ENCODE assay signal across 8 cellular contexts in the genomic region with DNA sequence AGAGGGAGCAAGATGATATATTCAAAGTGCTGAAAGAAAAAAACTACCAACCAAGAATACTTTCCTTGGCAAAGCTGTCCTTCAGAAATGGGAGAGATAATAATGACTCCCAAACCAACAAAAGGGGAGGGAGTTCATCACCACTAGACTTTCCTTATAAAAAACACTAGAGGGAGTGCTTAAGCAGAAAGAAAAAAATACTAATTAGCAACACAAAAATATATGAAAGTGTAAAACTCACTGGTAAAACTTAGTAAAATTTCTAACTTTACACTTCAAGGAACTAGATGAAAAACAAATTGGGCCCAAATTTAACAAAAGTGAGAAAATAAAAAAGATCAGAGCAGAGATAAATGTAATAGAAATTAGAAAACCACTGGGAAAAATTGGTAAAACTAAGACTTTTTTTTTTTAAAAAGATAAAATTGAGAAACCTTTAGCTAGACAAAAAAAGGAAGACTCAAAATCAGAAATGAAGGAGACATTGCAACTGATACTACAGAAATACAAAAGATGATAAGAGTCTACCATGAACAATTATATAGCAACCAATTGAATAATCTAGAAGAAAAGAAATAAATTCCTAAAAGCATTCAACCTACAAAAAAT.
DNase-seq lines count a peak whose midpoint lies in the region; ATAC-seq, FAIRE-seq and TF ChIP-seq lines count a peak whose summit lies in the region.

No MANE protein-coding gene starts in this region.

- no peak overlapping the region for H2AFZ ChIP-seq in endothelial cell of umbilical vein (ENCODE audit: low read depth, low read length)

- no peaks in the 10 kb centered on the region for H4K20me1 ChIP-seq in endothelial cell of umbilical vein (replicated peaks; ENCODE audit: control insufficient read depth, extremely low read depth, insufficient read depth, low read length)

- peaks cover 22% of the 10 kb centered on the region for H3K36me3 Mint-ChIP-seq in type B pancreatic cell

- no peak for FAIRE-seq in endothelial cell of umbilical vein (lab: Jason Lieb, UNC)

- H3K27ac Mint-ChIP-seq in type B pancreatic cell, result no peak overlapping the region

- H3K4me1 ChIP-seq in heart right ventricle, result no peaks in the 10 kb centered on the region
- no peaks in the 10 kb centered on the region for H3K4me1 ChIP-seq in right atrium auricular region
- H3K4me1 ChIP-seq in endothelial cell of umbilical vein (ENCODE audit: control insufficient read depth, extremely low read depth, insufficient read depth, low read length), result no peaks in the 10 kb centered on the region

- no peaks in the 10 kb centered on the region for H3K27me3 ChIP-seq in heart right ventricle
- no peaks in the 10 kb centered on the region for H3K27me3 ChIP-seq in right atrium auricular region
- H3K27me3 ChIP-seq in endothelial cell of umbilical vein (ENCODE audit: control insufficient read depth in 2 of 2, insufficient read depth in 2 of 2, low read length in 2 of 2), result peaks cover 0 to 5% of the 10 kb centered on the region in 2 experiments

- CTCF ChIA-PET in endothelial cell of umbilical vein (lab: Charles Lee), result interaction anchor here (0.7 to 4.9 kb wide), 27 partner anchors 11 to 428 kb away, joined by 3 to 52 read pairs (median 4); a partner anchor contains a TSS

- H3K36me3 ChIP-seq in heart right ventricle (no peaks in the 10 kb centered on the region), right atrium auricular region (no peaks in the 10 kb centered on the region), endothelial cell of umbilical vein (ENCODE audit: control insufficient read depth in 2 of 2, extremely low read depth in 1 of 2, insufficient read depth in 2 of 2, low read length in 2 of 2) (no peaks in the 10 kb centered on the region)

- no peak overlapping the region for H3K4me2 ChIP-seq in endothelial cell of umbilical vein (ENCODE audit: insufficient read depth, low read length)

- no TSS peak for BruUV-seq in endothelial cell of umbilical vein (replicated peaks; lab: Mats Ljungman, UMichigan)

- DNase-seq in heart right ventricle, result no peak
- no peak for DNase-seq in right atrium auricular region (ENCODE audit: low spot score)
- peak; percentile 56 for DNase-seq in NOMO-1 treated with DMSO at 0.1 percent for 48 hours (lab: John Stamatoyannopoulos, UW; ENCODE audit: unreplicated experiment)
- DNase-seq in endothelial cell of umbilical vein (ENCODE audit: low read depth, low spot score), result peak; percentile 53
- DNase-seq in type B pancreatic cell (ENCODE audit: extremely low spot score, unreplicated experiment), result no peak

- peaks cover 5% of the 10 kb centered on the region for H3K9me3 Mint-ChIP-seq in type B pancreatic cell

- dilution Hi-C loops in endothelial cell of umbilical vein (cut with MboI; ENCODE audit: extremely low pct_ligation_motif_present, low sequenced_read_pairs), result no loop called here

- H3K79me2 ChIP-seq in endothelial cell of umbilical vein (ENCODE audit: control insufficient read depth, insufficient read depth, low read length), result no peaks in the 10 kb centered on the region

- TF ChIP-seq CTCF in heart right ventricle (IDR thresholded peaks at IDR 0.05) (peak in 7 of 9 donors; percentile 19 to 52 (median 45)), right atrium auricular region (IDR thresholded peaks at IDR 0.05) (peak in 1 of 2 donors; percentile 38), endothelial cell of umbilical vein (IDR thresholded peaks at IDR 0.05; ENCODE audit: extremely low read depth in 1 of 2, insufficient read depth in 1 of 2, low read depth in 1 of 2, low read length in 2 of 2) (peak; percentile 31 to 33), type B pancreatic cell (conservative IDR thresholded peaks at IDR 0.05) (peak; percentile 63)

- no peaks in the 10 kb centered on the region for H3K9me1 ChIP-seq in endothelial cell of umbilical vein (replicated peaks; ENCODE audit: control insufficient read depth, extremely low read depth, insufficient read depth, low read length)

- H3K4me3 ChIP-seq in heart right ventricle, result no peak overlapping the region
- no peak overlapping the region for H3K4me3 ChIP-seq in right atrium auricular region
- no peak overlapping the region for H3K4me3 ChIP-seq in endothelial cell of umbilical vein (replicated peaks in 1 of 3; ENCODE audit: insufficient read depth in 1 of 3, low read depth in 1 of 3, low read length in 3 of 3)

- H3K27ac ChIP-seq in heart right ventricle (no peak overlapping the region), right atrium auricular region (no peak overlapping the region), endothelial cell of umbilical vein (ENCODE audit: insufficient read depth, low read depth, low read length) (no peak overlapping the region)

- ATAC-seq in heart right ventricle, result no peak
- no peak for ATAC-seq in GM19455 (IDR thresholded peaks at IDR 0.05; ENCODE audit: unreplicated experiment)
- no peak for ATAC-seq in GM18873 (IDR thresholded peaks at IDR 0.05; ENCODE audit: low FRiP score, unreplicated experiment)
- no peak for ATAC-seq in HG02852 (IDR thresholded peaks at IDR 0.05; ENCODE audit: unreplicated experiment)

- peaks cover 5% of the 10 kb centered on the region for H3K27me3 Mint-ChIP-seq in type B pancreatic cell

- no peaks in the 10 kb centered on the region for H3K4me1 Mint-ChIP-seq in type B pancreatic cell (ENCODE audit: unreplicated experiment)

- no peak for TF ChIP-seq POLR2A in endothelial cell of umbilical vein (IDR thresholded peaks at IDR 0.05; ENCODE audit: low read depth, low read length)

- H3K4me3 Mint-ChIP-seq in type B pancreatic cell, result no peak overlapping the region

- H3K9ac ChIP-seq in endothelial cell of umbilical vein (replicated peaks; ENCODE audit: extremely low read depth, insufficient read depth, low read length), result no peak overlapping the region

- intact Hi-C loops in heart right ventricle (cut with DNase I) (loop anchor here in 5 of 10 donors (5.0 kb wide), 1 partner anchor 229 kb away; no protein-coding TSS in a partner anchor), endothelial cell of umbilical vein (cut with micrococcal nuclease) (loop anchor here (1.0 to 5.0 kb wide), 2 partner anchors 154 to 229 kb away; no protein-coding TSS in a partner anchor)

- H3K9me3 ChIP-seq in heart right ventricle, result peaks cover 0 to 25% (median 0%) of the 10 kb centered on the region in 11 donors
- H3K9me3 ChIP-seq in right atrium auricular region, result peaks cover 0 to 16% of the 10 kb centered on the region in 2 donors
- H3K9me3 ChIP-seq in endothelial cell of umbilical vein (replicated peaks; ENCODE audit: control insufficient read depth, insufficient read depth, low read length), result peaks cover 1% of the 10 kb centered on the region

- POLR2A ChIA-PET in endothelial cell of umbilical vein (lab: Charles Lee), result no interaction called here

TF ChIP-seq in endothelial cell of umbilical vein, 7 proteins besides CTCF, POLR2A, EP300 and RAD21:
- TF ChIP-seq POLR2AphosphoS5 (IDR thresholded peaks at IDR 0.05; ENCODE audit: insufficient read depth, low read depth, low read length), result no peak
- no peak for TF ChIP-seq JUN (IDR thresholded peaks at IDR 0.05; ENCODE audit: borderline replicate concordance, insufficient read depth, insufficient read length, low read depth)
- no peak for TF ChIP-seq FOS (IDR thresholded peaks at IDR 0.05; ENCODE audit: borderline replicate concordance, insufficient read depth, low read length)
- TF ChIP-seq EZH2 (IDR thresholded peaks at IDR 0.05; ENCODE audit: borderline replicate concordance, low read depth, low read length, severe bottlenecking), result no peak
- TF ChIP-seq MYC (IDR thresholded peaks at IDR 0.05; ENCODE audit: low read depth, low read length), result no peak
- TF ChIP-seq, protein P1, sequence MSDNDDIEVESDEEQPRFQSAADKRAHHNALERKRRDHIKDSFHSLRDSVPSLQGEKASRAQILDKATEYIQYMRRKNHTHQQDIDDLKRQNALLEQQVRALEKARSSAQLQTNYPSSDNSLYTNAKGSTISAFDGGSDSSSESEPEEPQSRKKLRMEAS (IDR thresholded peaks at IDR 0.05; ENCODE audit: insufficient read depth, insufficient read length), result no peak
- TF ChIP-seq GATA2 (IDR thresholded peaks at IDR 0.05; ENCODE audit: insufficient read depth, insufficient read length, low read depth, low read length), result no peak

Comparison
In these comparisons a context has a peak if more than half of its experiments do, and no peak if none do; other contexts are left out.
1. DNase-seq: peak in NOMO-1 treated with DMSO at 0.1 percent for 48 hours (single experiment) and endothelial cell of umbilical vein (single experiment); none in heart right ventricle (0 of 2), right atrium auricular region (single experiment) and type B pancreatic cell (single experiment).